ENCODE assay signal across 20 cellular contexts in the genomic region with DNA sequence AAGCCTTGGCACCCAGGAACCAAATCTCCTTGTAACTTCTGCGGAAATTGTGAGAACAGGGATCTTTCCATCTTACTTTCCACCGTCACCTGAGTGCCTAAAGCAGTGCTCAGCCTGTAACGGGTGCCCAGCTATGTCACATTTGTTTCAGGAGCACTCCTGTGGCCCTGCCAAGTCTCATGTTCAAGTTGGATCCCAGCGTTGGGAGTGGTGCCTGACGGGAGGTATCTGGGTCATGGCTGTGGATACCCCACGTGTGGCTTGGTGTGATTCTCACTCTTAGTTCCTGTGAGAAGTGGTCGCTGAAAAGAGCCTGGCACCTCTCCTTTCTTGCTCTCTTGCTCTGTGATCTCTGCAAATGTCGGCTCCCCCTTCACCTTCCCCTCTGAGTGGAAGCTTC.
DNase-seq lines count a peak whose midpoint lies in the region; ATAC-seq and TF ChIP-seq lines count a peak whose summit lies in the region.
"Had no signal": no experiment of that assay in that cellular context is flagged by ENCODE, and none has a peak within 500 bp of the region (broad histone marks: within the 10 kb centered on the region; RNA-seq: fewer than 3 reads in every experiment).

No MANE protein-coding gene starts in this region.

- H2BK120ac ChIP-seq in mesenchymal stem cell (ENCODE audit: low read depth, low read length): no peak overlapping the region

- peak overlapping the region; percentile 90 for H3K27ac ChIP-seq in GM23248
- H3K27ac ChIP-seq in ascending aorta: peak overlapping the region; percentile 34 to 62
- no peak overlapping the region for H3K27ac ChIP-seq in mesenchymal stem cell (ENCODE audit: low read length, poor library complexity, severe bottlenecking)
- peak overlapping the region; percentile 72 for H3K27ac ChIP-seq in skeletal muscle tissue (ENCODE audit: low read depth, low read length)
- H3K27ac ChIP-seq: BLaER1, SJCRH30 had no signal

- ATAC-seq in HG02970 (IDR thresholded peaks at IDR 0.05; ENCODE audit: low FRiP score, unreplicated experiment): no peak
- ATAC-seq: GM12878, PC-3 had no signal

- no peak overlapping the region for H4K91ac ChIP-seq in mesenchymal stem cell (ENCODE audit: low read length)

- H2AK5ac ChIP-seq in mesenchymal stem cell (ENCODE audit: low read length, severe bottlenecking): no peak overlapping the region

- peaks cover 16% of the 10 kb centered on the region for H3K4me1 ChIP-seq in GM23248 (ENCODE audit: insufficient read depth)
- H3K4me1 ChIP-seq in ascending aorta: no peaks in the 10 kb centered on the region
- peaks cover 8% of the 10 kb centered on the region for H3K4me1 ChIP-seq in mesenchymal stem cell (ENCODE audit: control insufficient read depth, insufficient read depth, low read depth, low read length)
- H3K4me1 ChIP-seq in skeletal muscle tissue (ENCODE audit: control insufficient read depth in 3 of 3, insufficient read depth in 3 of 3, low read length in 3 of 3): peaks cover 13 to 22% (median 18%) of the 10 kb centered on the region in 3 donors
- H3K4me1 ChIP-seq: BLaER1, SJCRH30 had no signal

- H2AFZ ChIP-seq in GM23248: 0 out of 2 replicates have a peak overlapping the region, but pooled peaks have one; percentile 10
- no peak overlapping the region for H2AFZ ChIP-seq in mesenchymal stem cell (ENCODE audit: low read depth, low read length)

- H3F3A ChIP-seq in GM23248 (ENCODE audit: insufficient read depth): peaks cover 18% of the 10 kb centered on the region

- WGBS in GM23248 (ENCODE audit: low coverage in 1 of 2, low lambda C conversion rate in 2 of 2, missing lambda C conversion rate in 2 of 2), 2 experiments: 38% methylated on average over 8 of the region's 8 CpGs
- WGBS in mesenchymal stem cell: 68% methylated on average over 8 of the region's 8 CpGs

- no peak overlapping the region for H4K8ac ChIP-seq in mesenchymal stem cell (ENCODE audit: low read length)

- no peak overlapping the region for H2BK5ac ChIP-seq in mesenchymal stem cell (ENCODE audit: low read depth, low read length, poor library complexity, severe bottlenecking)

- no peak overlapping the region for H3K18ac ChIP-seq in mesenchymal stem cell (ENCODE audit: low read depth in 1 of 2, low read length in 2 of 2)

- H3K23ac ChIP-seq in mesenchymal stem cell (ENCODE audit: low read length in 2 of 2): no peak overlapping the region

- H3K14ac ChIP-seq in mesenchymal stem cell (ENCODE audit: low read length in 2 of 2): no peak overlapping the region

- no peak overlapping the region for H2BK15ac ChIP-seq in mesenchymal stem cell (ENCODE audit: low read depth, poor library complexity, severe bottlenecking)

- H4K20me1 ChIP-seq in GM23248 (ENCODE audit: insufficient read depth): no peaks in the 10 kb centered on the region
- H4K20me1 ChIP-seq: BLaER1 had no signal

- TF ChIP-seq CTCF in ascending aorta (IDR thresholded peaks at IDR 0.05): no peak

- H3K79me1 ChIP-seq in mesenchymal stem cell (replicated peaks; ENCODE audit: low read length, poor library complexity, severe bottlenecking): no peaks in the 10 kb centered on the region

- H3K36me3 ChIP-seq in GM23248 (ENCODE audit: low read depth): no peaks in the 10 kb centered on the region
- H3K36me3 ChIP-seq in ascending aorta: no peaks in the 10 kb centered on the region
- no peaks in the 10 kb centered on the region for H3K36me3 ChIP-seq in mesenchymal stem cell (ENCODE audit: control insufficient read depth in 1 of 2, insufficient read depth in 2 of 2, low read depth in 1 of 2, low read length in 2 of 2)
- no peaks in the 10 kb centered on the region for H3K36me3 ChIP-seq in skeletal muscle tissue (ENCODE audit: control insufficient read depth in 3 of 3, insufficient read depth in 3 of 3, low read length in 3 of 3)
- H3K36me3 ChIP-seq: BLaER1, SJCRH30 had no signal

- H3K4me3 ChIP-seq in GM23248: 0 out of 2 replicates have a peak overlapping the region, but pooled peaks have one; percentile 10
- H3K4me3 ChIP-seq in ascending aorta: no peak overlapping the region
- H3K4me3 ChIP-seq in mesenchymal stem cell (ENCODE audit: insufficient read depth in 1 of 2, low read depth in 1 of 2, low read length in 2 of 2): peak overlapping the region in 1 of 2 experiments; percentile 26
- no peak overlapping the region for H3K4me3 ChIP-seq in skeletal muscle tissue (ENCODE audit: low read length in 3 of 3)
- H3K4me3 ChIP-seq: BLaER1, GM12878, SJCRH30 had no signal

- intact Hi-C loops in ascending aorta (cut with DNase I): no loop called here

- H3K9ac ChIP-seq in GM23248 (peak overlapping the region; percentile 57), mesenchymal stem cell (ENCODE audit: low read length) (peak overlapping the region; percentile 73), skeletal muscle tissue (ENCODE audit: low read depth in 1 of 3, low read length in 3 of 3) (no peak overlapping the region)
- H3K9ac ChIP-seq: BLaER1 had no signal

- no peaks in the 10 kb centered on the region for H3K9me3 ChIP-seq in GM23248 (ENCODE audit: low read depth)
- H3K9me3 ChIP-seq in ascending aorta: no peaks in the 10 kb centered on the region
- H3K9me3 ChIP-seq in mesenchymal stem cell (ENCODE audit: control insufficient read depth, low read length): peaks cover 7% of the 10 kb centered on the region
- peaks cover 0 to 2% (median 0%) of the 10 kb centered on the region in 3 donors for H3K9me3 ChIP-seq in skeletal muscle tissue (ENCODE audit: control insufficient read depth in 3 of 3, low read length in 3 of 3)
- H3K9me3 ChIP-seq: BLaER1, SJCRH30 had no signal

- in situ Hi-C loops in GM23248 (cut with MboI): no loop called here

- H3K27me3 ChIP-seq in GM23248 (replicated peaks; ENCODE audit: insufficient read depth): no peaks in the 10 kb centered on the region; the same call in 1 of the 2 replicates
- H3K27me3 ChIP-seq in ascending aorta: no peaks in the 10 kb centered on the region
- H3K27me3 ChIP-seq in mesenchymal stem cell (ENCODE audit: control insufficient read depth in 1 of 2, insufficient read depth in 1 of 2, low read length in 2 of 2): no peaks in the 10 kb centered on the region
- H3K27me3 ChIP-seq in skeletal muscle tissue (ENCODE audit: control insufficient read depth in 3 of 3, insufficient read depth in 3 of 3, low read length in 3 of 3): peaks cover 0 to 5% (median 0%) of the 10 kb centered on the region in 3 donors
- H3K27me3 ChIP-seq: BLaER1, SJCRH30 had no signal

- H3K79me2 ChIP-seq in GM23248 (ENCODE audit: insufficient read depth): no peaks in the 10 kb centered on the region

- H3K4me2 ChIP-seq in GM23248 (ENCODE audit: unreplicated experiment): no peak overlapping the region
- H3K4me2 ChIP-seq in mesenchymal stem cell (ENCODE audit: low read length, poor library complexity, severe bottlenecking): no peak overlapping the region
- H3K4me2 ChIP-seq: BLaER1 had no signal

- no peaks in the 10 kb centered on the region for H3K9me2 ChIP-seq in GM23248 (ENCODE audit: insufficient read depth)

- H3K4ac ChIP-seq in mesenchymal stem cell (ENCODE audit: low read depth in 1 of 2, low read length in 2 of 2): no peak overlapping the region

- no peak overlapping the region for H2BK12ac ChIP-seq in mesenchymal stem cell (ENCODE audit: low read length in 2 of 2)

- DNase-seq in GM23248 (no peak), ascending aorta (ENCODE audit: low spot score in 2 of 2) (no peak), mesenchymal stem cell (no peak), DMS79 (lab: John Stamatoyannopoulos, UW) (no peak), HUDEP-2 (lab: John Stamatoyannopoulos, UW; ENCODE audit: unreplicated experiment in 76 of 76) (no peak)
- no peak for DNase-seq in activated CD4-positive, alpha-beta T cell treated with anti-CD3 and anti-CD28 coated beads for 48 hours
- DNase-seq: Calu3; CD4-positive, alpha-beta memory T cell; EL; NCI-H1092 treated with DMSO at 0.1 percent for 48 hours; NCI-H187; NCI-H226; NCI-H524; PC-3; RPMI8226; SJCRH30 had no signal

Comparison
In these comparisons a context has a peak if more than half of its experiments do, and no peak if none do; other contexts are left out.
1. H3K9ac ChIP-seq: peak in GM23248 (single experiment) and mesenchymal stem cell (single experiment); none in skeletal muscle tissue (0 of 3).